Comparison of ENCODE assay signal across 9 cellular contexts in genomic region chr2:105373895-105374401, GRCh38. TPM values are rescaled to one million over a fixed set of nuclear protein-coding genes. Genes with fewer than 3 reads are reported as not detected.
DNase-seq lines count a peak whose midpoint lies in the region; ATAC-seq and TF ChIP-seq lines count a peak whose summit lies in the region.
"Had no signal": no experiment of that assay in that cellular context is flagged by ENCODE, and none has a peak within 500 bp of the region (broad histone marks: within the 10 kb centered on the region; RNA-seq: fewer than 3 reads in every experiment).

No MANE protein-coding gene starts in this region.

- peak overlapping the region in 1 of 3 donors; percentile 31 for H3K4me3 ChIP-seq in breast epithelium
- peak overlapping the region; percentile 32 to 47 (median 38) for H3K4me3 ChIP-seq in skeletal muscle tissue (ENCODE audit: low read length in 3 of 3)

- H3K27ac ChIP-seq in breast epithelium (peak overlapping the region; percentile 82 to 96), skeletal muscle tissue (ENCODE audit: low read depth, low read length) (peak overlapping the region; percentile 76)

- H3K4me1 ChIP-seq in breast epithelium = peaks cover 0 to 16% of the 10 kb centered on the region in 2 donors
- peaks cover 64 to 84% (median 69%) of the 10 kb centered on the region in 3 donors for H3K4me1 ChIP-seq in skeletal muscle tissue (ENCODE audit: control insufficient read depth in 3 of 3, insufficient read depth in 3 of 3, low read length in 3 of 3)

- no peaks in the 10 kb centered on the region for H3K27me3 Mint-ChIP-seq in activated CD8-positive, alpha-beta memory T cell treated with anti-CD3 and anti-CD28 coated beads, Interleukin-2, amount 10 ng/mL, durations not matched to agents 7 days and 5 days
- H3K27me3 Mint-ChIP-seq: B cell had no signal

- no peak for TF ChIP-seq CTCF in breast epithelium (IDR thresholded peaks at IDR 0.05)

- peak overlapping the region; percentile 96 for H3K27ac Mint-ChIP-seq in activated CD8-positive, alpha-beta memory T cell treated with anti-CD3 and anti-CD28 coated beads, Interleukin-2, amount 10 ng/mL, durations not matched to agents 7 days and 5 days
- H3K27ac Mint-ChIP-seq: B cell had no signal

- intact Hi-C loops in breast epithelium (cut with DNase I; ENCODE audit: low total_unique reads) = no loop called here

- DNase-seq in activated CD8-positive, alpha-beta memory T cell treated with anti-CD3 and anti-CD28 coated beads, Interleukin-2, amount 10 ng/mL, durations not matched to agents 7 days and 5 days = peak; percentile 81
- DNase-seq in activated CD8-positive, alpha-beta memory T cell treated with anti-CD3 and anti-CD28 coated beads for 24 hours = no peak
- no peak for DNase-seq in breast epithelium (ENCODE audit: low spot score in 2 of 2)
- no peak for DNase-seq in LoVo (ENCODE audit: low spot score)
- no peak for DNase-seq in NCI-H345 (lab: John Stamatoyannopoulos, UW)
- no peak for DNase-seq in pons (ENCODE audit: low spot score)

- peak overlapping the region; percentile 77 for H3K4me3 Mint-ChIP-seq in activated CD8-positive, alpha-beta memory T cell treated with anti-CD3 and anti-CD28 coated beads, Interleukin-2, amount 10 ng/mL, durations not matched to agents 7 days and 5 days
- H3K4me3 Mint-ChIP-seq: B cell had no signal

- H3K9me3 ChIP-seq in breast epithelium = no peaks in the 10 kb centered on the region
- H3K9me3 ChIP-seq in skeletal muscle tissue (ENCODE audit: control insufficient read depth in 3 of 3, low read length in 3 of 3) = no peaks in the 10 kb centered on the region

- CTCF ChIA-PET in activated CD8-positive, alpha-beta memory T cell treated with anti-CD3 and anti-CD28 coated beads, Interleukin-2, amount 10 ng/mL, durations not matched to agents 7 days and 5 days (lab: Charles Lee) = no interaction called here

- H3K27me3 ChIP-seq in breast epithelium = no peaks in the 10 kb centered on the region
- no peaks in the 10 kb centered on the region for H3K27me3 ChIP-seq in skeletal muscle tissue (ENCODE audit: control insufficient read depth in 3 of 3, insufficient read depth in 3 of 3, low read length in 3 of 3)

- no peak for TF ChIP-seq POLR2A in breast epithelium (IDR thresholded peaks at IDR 0.05)

- H3K36me3 ChIP-seq in breast epithelium (no peaks in the 10 kb centered on the region), skeletal muscle tissue (ENCODE audit: control insufficient read depth in 3 of 3, insufficient read depth in 3 of 3, low read length in 3 of 3) (peaks cover 4 to 10% (median 9%) of the 10 kb centered on the region in 3 donors)

- H3K4me1 Mint-ChIP-seq in activated CD8-positive, alpha-beta memory T cell treated with anti-CD3 and anti-CD28 coated beads, Interleukin-2, amount 10 ng/mL, durations not matched to agents 7 days and 5 days = peaks cover 43% of the 10 kb centered on the region

- peak; percentile 76 for ATAC-seq in activated CD8-positive, alpha-beta memory T cell treated with anti-CD3 and anti-CD28 coated beads, Interleukin-2, amount 10 ng/mL, durations not matched to agents 7 days and 5 days
- ATAC-seq in HG03039 (IDR thresholded peaks at IDR 0.05; ENCODE audit: unreplicated experiment) = peak; percentile 77

- peak overlapping the region; percentile 57 to 71 (median 62) for H3K9ac ChIP-seq in skeletal muscle tissue (ENCODE audit: low read depth in 1 of 3, low read length in 3 of 3)

- H3K36me3 Mint-ChIP-seq in activated CD8-positive, alpha-beta memory T cell treated with anti-CD3 and anti-CD28 coated beads, Interleukin-2, amount 10 ng/mL, durations not matched to agents 7 days and 5 days = no peaks in the 10 kb centered on the region

- H3K9me3 Mint-ChIP-seq in activated CD8-positive, alpha-beta memory T cell treated with anti-CD3 and anti-CD28 coated beads, Interleukin-2, amount 10 ng/mL, durations not matched to agents 7 days and 5 days (ENCODE audit: low read depth) = no peaks in the 10 kb centered on the region

RNA-seq across cellular contexts. Expression of gene FHL2, which starts 24.9 kb away (rescaled TPM):
- total RNA-seq in activated CD8-positive, alpha-beta memory T cell treated with anti-CD3 and anti-CD28 coated beads, Interleukin-2, amount 10 ng/mL, durations not matched to agents 7 days and 5 days = 1 to 10 TPM; 3.4 to 4.1 TPM
- total RNA-seq in breast epithelium (100 to 1,000 TPM in 1 of 3 donors, 10 to 100 TPM in 2; 20.0 to 128 (median 98.2) TPM), skeletal muscle tissue (66.3 TPM)
- total RNA-seq: B cell had no signal

RNA-seq across cellular contexts. Expression of gene C2orf49, which starts 36.6 kb away (rescaled TPM):
- total RNA-seq in activated CD8-positive, alpha-beta memory T cell treated with anti-CD3 and anti-CD28 coated beads, Interleukin-2, amount 10 ng/mL, durations not matched to agents 7 days and 5 days = 10 to 100 TPM; 20.5 to 23.1 TPM
- total RNA-seq in breast epithelium (10 to 100 TPM; 20.0 to 31.6 (median 23.0) TPM), skeletal muscle tissue (13.0 TPM)

RNA-seq across cellular contexts. Expression of gene TGFBRAP1, which starts 44.4 kb away (rescaled TPM):
- total RNA-seq in activated CD8-positive, alpha-beta memory T cell treated with anti-CD3 and anti-CD28 coated beads, Interleukin-2, amount 10 ng/mL, durations not matched to agents 7 days and 5 days = 10 to 100 TPM; 19.4 to 22.2 TPM
- total RNA-seq in breast epithelium (10 to 100 TPM; 24.6 to 29.8 (median 28.5) TPM), skeletal muscle tissue (7.3 TPM)

Comparison
In these comparisons a context has a peak if more than half of its experiments do, and no peak if none do; other contexts are left out.
1. RNA of gene FHL2, which starts 24.9 kb away (total RNA-seq): 20.0 to 128 TPM in breast epithelium and 66.3 TPM in skeletal muscle tissue (single experiment); 3.4 to 4.1 TPM in activated CD8-positive, alpha-beta memory T cell treated with anti-CD3 and anti-CD28 coated beads, Interleukin-2, amount 10 ng/mL, durations not matched to agents 7 days and 5 days; every median in the first group is over 4 times any median in the second.